In genomic region chr14:101114726-101115481, GRCh38 we compare ENCODE assay signal across 13 cellular contexts.
"Had no signal": no experiment of that assay in that cellular context is flagged by ENCODE, and none has a peak within 500 bp of the region (broad histone marks: within the 10 kb centered on the region; RNA-seq: fewer than 3 reads in every experiment).

No MANE protein-coding gene starts in this region.

- H3K4me3 ChIP-seq: hepatocyte, mucosa of descending colon, pancreas had no signal

- H3K4me1 ChIP-seq: pancreas had no signal

- H2AFZ ChIP-seq: hepatocyte had no signal

- H3K27me3 ChIP-seq: brain microvascular endothelial cell, hepatocyte, pancreas had no signal

- DNase-seq: activated CD4-positive, CD25-positive, alpha-beta regulatory T cell; amygdala; brain microvascular endothelial cell; kidney glomerular epithelial cell; natural killer cell; small intestine; T-helper 2 cell; trophoblast cell had no signal

- H3K4me2 ChIP-seq: hepatocyte had no signal

- H3K9me3 ChIP-seq: mucosa of descending colon, pancreas had no signal

- ATAC-seq: effector memory CD8-positive, alpha-beta T cell; mucosa of descending colon; natural killer cell; pancreas; stimulated activated memory B cell treated with anti-CD40 and anti-IgM and Interleukin-4, amounts not matched to agents 10 μg/mL and 1 μg/mL and 100 μg/mL, for 72 hours had no signal

- H3K36me3 ChIP-seq: brain microvascular endothelial cell, pancreas had no signal

- H3K27ac ChIP-seq: brain microvascular endothelial cell, hepatocyte, pancreas had no signal
